Comparison of ENCODE assay signal across 1 cellular context in genomic region chr9:83957029-83957513, GRCh38.
TF ChIP-seq lines count a peak whose summit lies in the region.

No MANE protein-coding gene starts in this region.

TF ChIP-seq in K562, 482 proteins besides CTCF, POLR2A, EP300 and RAD21 (continued from another document and continues in another):
- TF ChIP-seq RAD51 (IDR thresholded peaks at IDR 0.05; ENCODE audit: borderline replicate concordance, low read depth): no peak
- TF ChIP-seq YY1 (IDR thresholded peaks at IDR 0.05; ENCODE audit: borderline replicate concordance in 1 of 3, control insufficient read depth in 1 of 3, extremely low read depth in 1 of 3, insufficient read depth in 3 of 3, insufficient read length in 1 of 3, insufficient replicate concordance in 2 of 3, low read depth in 1 of 3, low read length in 2 of 3): peak in 2 of 3 experiments; percentile 69 to 77
- peak; percentile 43 for TF ChIP-seq L3MBTL2 (IDR thresholded peaks at IDR 0.05)
- no peak for TF ChIP-seq MAZ (CRISPR knock-in tag; conservative IDR thresholded peaks at IDR 0.05 in 1 of 2, IDR thresholded peaks at IDR 0.05 in 1 of 2)
- no peak for TF ChIP-seq ATF1 (CRISPR knock-in tag; IDR thresholded peaks at IDR 0.05)
- no peak for TF ChIP-seq ATF1 (tag; IDR thresholded peaks at IDR 0.05)
- no peak for TF ChIP-seq CGGBP1 (CRISPR knock-in tag; IDR thresholded peaks at IDR 0.05)
- TF ChIP-seq KDM1A (IDR thresholded peaks at IDR 0.05): no peak
- no peak for TF ChIP-seq KLF16 (IDR thresholded peaks at IDR 0.05)
- no peak for TF ChIP-seq ZBTB5 (IDR thresholded peaks at IDR 0.05)
- TF ChIP-seq POLR2B (IDR thresholded peaks at IDR 0.05; ENCODE audit: low read depth, partially characterized antibody): peak; percentile 1
- TF ChIP-seq VEZF1 (CRISPR knock-in tag; IDR thresholded peaks at IDR 0.05): 0 out of 2 replicates have a peak, but pooled peaks have one; percentile 3
- TF ChIP-seq NFE2L1 (tag; IDR thresholded peaks at IDR 0.05; ENCODE audit: borderline replicate concordance, low read depth): no peak
- peak; percentile 74 for TF ChIP-seq NFRKB (IDR thresholded peaks at IDR 0.05; ENCODE audit: low read depth)
- TF ChIP-seq SMARCC2 (IDR thresholded peaks at IDR 0.05; ENCODE audit: low read depth): no peak
- TF ChIP-seq HDAC2 (IDR thresholded peaks at IDR 0.05): no peak
- no peak for TF ChIP-seq AFF4 (CRISPR knock-in tag; IDR thresholded peaks at IDR 0.05)
- TF ChIP-seq CREB5 (CRISPR knock-in tag; IDR thresholded peaks at IDR 0.05): no peak
- no peak for TF ChIP-seq XRCC5 (IDR thresholded peaks at IDR 0.05; ENCODE audit: low read depth, low read length)
- no peak for TF ChIP-seq ZNF785 (CRISPR knock-in tag; IDR thresholded peaks at IDR 0.05)
- TF ChIP-seq MIER1 (IDR thresholded peaks at IDR 0.05; ENCODE audit: low read depth): 0 out of 2 replicates have a peak, but pooled peaks have one; percentile 14
- no peak for TF ChIP-seq RBM34 (IDR thresholded peaks at IDR 0.05; ENCODE audit: borderline replicate concordance, insufficient read depth, low read length)
- no peak for TF ChIP-seq ELF2 (CRISPR knock-in tag; IDR thresholded peaks at IDR 0.05)
- no peak for TF ChIP-seq ARID3A (IDR thresholded peaks at IDR 0.05; ENCODE audit: borderline replicate concordance, low read depth, low read length)
- TF ChIP-seq ZNF445 (CRISPR knock-in tag; IDR thresholded peaks at IDR 0.05; ENCODE audit: low read depth): no peak
- peak; percentile 86 for TF ChIP-seq PRDM10 (IDR thresholded peaks at IDR 0.05; ENCODE audit: partially characterized antibody)
- TF ChIP-seq ZZZ3 (IDR thresholded peaks at IDR 0.05): no peak
- TF ChIP-seq THRB (CRISPR knock-in tag; conservative IDR thresholded peaks at IDR 0.05): no peak
- no peak for TF ChIP-seq CAMTA2 (CRISPR knock-in tag; conservative IDR thresholded peaks at IDR 0.05)
- TF ChIP-seq CREB3L1 (IDR thresholded peaks at IDR 0.05; ENCODE audit: borderline replicate concordance, low read depth): no peak
- TF ChIP-seq HBP1 (CRISPR knock-in tag; IDR thresholded peaks at IDR 0.05): 0 out of 2 replicates have a peak, but pooled peaks have one; percentile 29
- no peak for TF ChIP-seq MYC (IDR thresholded peaks at IDR 0.05; ENCODE audit: low read depth, low read length)
- no peak for TF ChIP-seq MYC (CRISPR knock-in tag; IDR thresholded peaks at IDR 0.05; ENCODE audit: borderline replicate concordance, low read depth)
- TF ChIP-seq TAF1 (IDR thresholded peaks at IDR 0.05; ENCODE audit: control insufficient read depth, extremely low read depth, insufficient read depth, low read length, severe bottlenecking): no peak
- TF ChIP-seq KAT7 (CRISPR knock-in tag; IDR thresholded peaks at IDR 0.05; ENCODE audit: borderline replicate concordance): no peak
- peak; percentile 17; the same call in 1 of the 2 replicates for TF ChIP-seq ZNF395 (CRISPR knock-in tag; IDR thresholded peaks at IDR 0.05)
- TF ChIP-seq ARHGAP35 (IDR thresholded peaks at IDR 0.05; ENCODE audit: partially characterized antibody): no peak
- TF ChIP-seq ZFP1 (CRISPR knock-in tag; IDR thresholded peaks at IDR 0.05): no peak
- TF ChIP-seq ZBTB1 (CRISPR knock-in tag; IDR thresholded peaks at IDR 0.05; ENCODE audit: borderline replicate concordance, low read depth): no peak
